ENCODE assay signal across 1 cellular context in the genomic region with DNA sequence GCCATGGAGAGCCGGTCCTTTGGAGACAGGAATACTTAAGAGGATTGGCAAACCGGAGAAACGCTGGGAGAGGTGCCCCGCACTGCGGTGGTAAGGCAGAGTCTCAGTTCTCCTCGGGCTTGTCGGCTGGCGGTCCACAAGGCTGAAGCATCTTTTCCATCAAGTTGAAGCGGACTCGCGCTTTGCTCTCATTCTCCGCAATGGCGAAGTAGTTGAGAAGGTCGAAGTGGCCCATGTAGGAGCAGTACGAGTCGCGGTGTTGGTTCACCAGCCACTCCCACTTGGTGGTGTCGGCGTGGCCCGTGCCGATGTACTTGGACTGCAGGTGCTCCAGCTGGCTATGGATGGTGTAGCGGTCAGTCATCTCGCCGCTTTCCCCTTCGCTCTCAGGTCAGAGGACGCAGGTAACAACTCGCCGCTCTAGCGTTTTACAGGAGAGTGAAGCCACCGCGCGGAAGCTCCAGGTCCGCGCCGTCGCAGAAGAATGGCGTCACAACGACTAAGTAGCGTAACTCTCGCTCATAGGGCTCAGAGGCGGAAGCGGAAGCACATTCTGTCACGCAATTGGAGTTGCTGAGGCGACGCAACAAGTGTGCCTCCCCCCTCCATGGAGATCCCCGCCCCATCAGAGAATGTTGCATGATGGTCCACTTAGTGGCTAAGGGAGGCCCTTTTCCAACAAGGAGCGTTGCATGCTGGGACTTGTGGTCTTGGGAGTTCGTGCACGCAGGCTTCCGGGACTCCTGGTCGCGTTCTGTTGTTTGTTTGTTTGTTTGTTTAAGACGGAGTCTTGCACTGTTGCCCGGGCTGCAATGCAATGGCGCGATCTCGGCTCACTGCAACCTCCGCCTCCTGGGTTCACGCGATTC.
TF ChIP-seq lines count a peak whose summit lies in the region.

A gene (minus strand): TSS at position 440 of the 869 bp plus-strand sequence. CDS start 76 bp downstream, at position 364.

TF ChIP-seq in K562, 482 proteins besides CTCF, POLR2A, EP300 and RAD21 (continued from another document and continues in another):
- TF ChIP-seq NRF1 (conservative IDR thresholded peaks at IDR 0.05 in 1 of 2, IDR thresholded peaks at IDR 0.05 in 1 of 2) (peak; percentile 72 to 80), RBM34 (IDR thresholded peaks at IDR 0.05; ENCODE audit: borderline replicate concordance, insufficient read depth, low read length) (no peak), ZBTB1 (CRISPR knock-in tag; IDR thresholded peaks at IDR 0.05; ENCODE audit: borderline replicate concordance, low read depth) (no peak), CBX3 (IDR thresholded peaks at IDR 0.05; ENCODE audit: borderline replicate concordance in 1 of 2, low read length in 2 of 2) (peak in 1 of 2 experiments; percentile 64; a peak in 1 of 3 replicates), HNRNPLL (IDR thresholded peaks at IDR 0.05; ENCODE audit: low read depth, low read length, poor library complexity, severe bottlenecking) (peak; percentile 95), EHMT2 (IDR thresholded peaks at IDR 0.05) (no peak), PRPF4 (IDR thresholded peaks at IDR 0.05; ENCODE audit: insufficient read depth, low read depth, low read length, poor library complexity, severe bottlenecking) (no peak), ZNF431 (CRISPR knock-in tag; IDR thresholded peaks at IDR 0.05) (no peak), COPS2 (conservative IDR thresholded peaks at IDR 0.05) (no peak), PML (IDR thresholded peaks at IDR 0.05; ENCODE audit: low read length) (peak; percentile 84), SIN3B (IDR thresholded peaks at IDR 0.05; ENCODE audit: low read depth) (peak; percentile 96), SMARCA5 (IDR thresholded peaks at IDR 0.05) (no peak), ERF (CRISPR knock-in tag; IDR thresholded peaks at IDR 0.05) (0 out of 2 replicates have a peak, but pooled peaks have one; percentile 40), NBN (IDR thresholded peaks at IDR 0.05; ENCODE audit: low read depth) (peak; percentile 93; the same call in 1 of the 2 replicates), C11orf30 (IDR thresholded peaks at IDR 0.05; ENCODE audit: low read depth) (peak; percentile 99), POLR2G (IDR thresholded peaks at IDR 0.05; ENCODE audit: low read depth, low read length) (peak; percentile 94), PHTF2 (CRISPR knock-in tag; IDR thresholded peaks at IDR 0.05) (no peak), KDM4B (IDR thresholded peaks at IDR 0.05; ENCODE audit: borderline replicate concordance in 2 of 2, low read depth in 1 of 2) (peak in 1 of 2 experiments; percentile 89; a peak in 1 of 4 replicates), MAFF (IDR thresholded peaks at IDR 0.05; ENCODE audit: low read length) (no peak), SRSF7 (optimal IDR thresholded peaks at IDR 0.05; ENCODE audit: low read depth, low read length) (no peak), SREBF2 (CRISPR knock-in tag; IDR thresholded peaks at IDR 0.05) (no peak), PPARD (CRISPR knock-in tag; IDR thresholded peaks at IDR 0.05) (no peak), NR3C1 (CRISPR knock-in tag; IDR thresholded peaks at IDR 0.05) (no peak), JUND (IDR thresholded peaks at IDR 0.05; ENCODE audit: borderline replicate concordance, low read depth, low read length) (peak; percentile 77), JUND (tag; IDR thresholded peaks at IDR 0.05; ENCODE audit: borderline replicate concordance, low read depth, low read length) (no peak; the same call in 1 of the 3 replicates), POLR2H (tag; IDR thresholded peaks at IDR 0.05; ENCODE audit: low read depth) (peak; percentile 82), FOXA3 (CRISPR knock-in tag; conservative IDR thresholded peaks at IDR 0.05 in 1 of 2, IDR thresholded peaks at IDR 0.05 in 1 of 2) (peak; percentile 83 to 92), FOXM1 (IDR thresholded peaks at IDR 0.05; ENCODE audit: low read depth) (peak; percentile 60), FOXM1 (CRISPR knock-in tag; IDR thresholded peaks at IDR 0.05; ENCODE audit: low read depth) (peak; percentile 92; the same call in 1 of the 2 replicates), DPF2 (IDR thresholded peaks at IDR 0.05) (no peak), EP400 (IDR thresholded peaks at IDR 0.05) (peak; percentile 97), GATAD2B (IDR thresholded peaks at IDR 0.05; ENCODE audit: borderline replicate concordance) (peak; percentile 87), ARID2 (IDR thresholded peaks at IDR 0.05) (no peak), TEAD4 (IDR thresholded peaks at IDR 0.05; ENCODE audit: low read length) (no peak), TEAD4 (CRISPR knock-in tag; IDR thresholded peaks at IDR 0.05; ENCODE audit: borderline replicate concordance) (no peak), U2AF2 (optimal IDR thresholded peaks at IDR 0.05; ENCODE audit: low read depth, low read length) (no peak), MAFG (tag; conservative IDR thresholded peaks at IDR 0.05) (no peak), FOSL1 (tag; conservative IDR thresholded peaks at IDR 0.05) (no peak), GABPB1 (CRISPR knock-in tag; IDR thresholded peaks at IDR 0.05) (peak; percentile 96), SIX5 (IDR thresholded peaks at IDR 0.05; ENCODE audit: borderline replicate concordance in 1 of 2, insufficient read depth in 1 of 2, low read depth in 1 of 2, low read length in 2 of 2) (peak; percentile 73 to 77; a peak in 3 of 4 replicates), NCOA4 (IDR thresholded peaks at IDR 0.05; ENCODE audit: partially characterized antibody) (no peak), SPI1 (IDR thresholded peaks at IDR 0.05; ENCODE audit: borderline replicate concordance, low read depth, low read length) (0 out of 2 replicates have a peak, but pooled peaks have one; percentile 17), NELFE (IDR thresholded peaks at IDR 0.05; ENCODE audit: insufficient read depth, insufficient read length) (no peak)
- TF ChIP-seq, protein P1, sequence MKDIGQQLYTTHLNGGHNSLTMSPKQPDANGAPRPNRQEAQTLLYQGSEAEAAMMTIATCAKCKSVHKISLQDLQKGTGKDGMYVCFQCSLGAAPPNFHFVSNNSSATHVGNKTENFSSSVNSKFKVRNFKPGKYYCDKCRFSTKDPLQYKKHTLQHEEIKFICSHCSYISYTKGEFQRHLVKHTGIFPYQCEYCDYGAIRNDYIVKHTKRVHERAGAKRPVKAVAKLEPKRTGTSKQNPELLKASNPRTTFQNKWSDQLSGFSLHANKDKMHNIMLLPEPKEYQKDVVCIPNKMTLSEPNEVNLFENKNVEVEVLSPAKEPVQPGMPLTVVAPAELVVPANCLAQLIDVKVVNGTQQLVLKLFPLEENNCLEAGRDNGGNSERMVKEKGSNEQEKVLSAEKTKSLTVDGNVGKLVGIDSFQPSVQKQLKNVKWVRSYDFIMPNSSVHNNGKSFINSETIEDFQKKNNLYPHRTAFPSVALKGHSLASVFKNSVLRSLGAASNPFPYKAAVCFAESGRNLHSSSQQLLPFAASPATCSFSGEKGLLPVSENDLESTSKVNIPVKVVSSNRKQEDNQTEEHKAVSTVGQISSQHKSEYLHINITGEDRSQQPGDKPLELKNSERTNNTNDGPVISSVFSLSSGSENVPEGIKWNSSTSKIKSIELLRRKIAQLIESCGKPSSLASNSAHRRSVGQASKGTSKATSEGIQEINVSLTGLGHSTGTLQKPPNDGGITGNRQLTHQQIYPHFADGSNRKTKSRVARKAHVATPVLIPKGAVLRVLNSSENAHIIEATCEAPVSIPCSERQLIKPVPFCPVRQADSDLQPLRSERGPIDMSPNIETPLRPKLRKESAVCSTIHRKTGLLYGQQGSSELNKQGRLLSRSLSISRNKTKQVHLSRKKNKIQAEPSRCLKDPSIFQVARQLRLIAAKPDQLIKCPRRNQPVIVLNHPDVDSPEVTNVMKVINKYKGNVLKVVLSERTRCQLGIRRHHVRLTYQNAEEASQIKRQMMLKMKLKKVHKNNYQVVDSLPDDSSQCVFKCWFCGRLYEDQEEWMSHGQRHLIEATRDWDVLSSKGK (CRISPR knock-in tag; IDR thresholded peaks at IDR 0.05): no peak
- TF ChIP-seq, protein P2, sequence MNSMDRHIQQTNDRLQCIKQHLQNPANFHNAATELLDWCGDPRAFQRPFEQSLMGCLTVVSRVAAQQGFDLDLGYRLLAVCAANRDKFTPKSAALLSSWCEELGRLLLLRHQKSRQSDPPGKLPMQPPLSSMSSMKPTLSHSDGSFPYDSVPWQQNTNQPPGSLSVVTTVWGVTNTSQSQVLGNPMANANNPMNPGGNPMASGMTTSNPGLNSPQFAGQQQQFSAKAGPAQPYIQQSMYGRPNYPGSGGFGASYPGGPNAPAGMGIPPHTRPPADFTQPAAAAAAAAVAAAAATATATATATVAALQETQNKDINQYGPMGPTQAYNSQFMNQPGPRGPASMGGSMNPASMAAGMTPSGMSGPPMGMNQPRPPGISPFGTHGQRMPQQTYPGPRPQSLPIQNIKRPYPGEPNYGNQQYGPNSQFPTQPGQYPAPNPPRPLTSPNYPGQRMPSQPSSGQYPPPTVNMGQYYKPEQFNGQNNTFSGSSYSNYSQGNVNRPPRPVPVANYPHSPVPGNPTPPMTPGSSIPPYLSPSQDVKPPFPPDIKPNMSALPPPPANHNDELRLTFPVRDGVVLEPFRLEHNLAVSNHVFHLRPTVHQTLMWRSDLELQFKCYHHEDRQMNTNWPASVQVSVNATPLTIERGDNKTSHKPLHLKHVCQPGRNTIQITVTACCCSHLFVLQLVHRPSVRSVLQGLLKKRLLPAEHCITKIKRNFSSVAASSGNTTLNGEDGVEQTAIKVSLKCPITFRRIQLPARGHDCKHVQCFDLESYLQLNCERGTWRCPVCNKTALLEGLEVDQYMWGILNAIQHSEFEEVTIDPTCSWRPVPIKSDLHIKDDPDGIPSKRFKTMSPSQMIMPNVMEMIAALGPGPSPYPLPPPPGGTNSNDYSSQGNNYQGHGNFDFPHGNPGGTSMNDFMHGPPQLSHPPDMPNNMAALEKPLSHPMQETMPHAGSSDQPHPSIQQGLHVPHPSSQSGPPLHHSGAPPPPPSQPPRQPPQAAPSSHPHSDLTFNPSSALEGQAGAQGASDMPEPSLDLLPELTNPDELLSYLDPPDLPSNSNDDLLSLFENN (IDR thresholded peaks at IDR 0.05; ENCODE audit: low read depth in 2 of 2, low read length in 2 of 2): no peak
- TF ChIP-seq, protein P3, sequence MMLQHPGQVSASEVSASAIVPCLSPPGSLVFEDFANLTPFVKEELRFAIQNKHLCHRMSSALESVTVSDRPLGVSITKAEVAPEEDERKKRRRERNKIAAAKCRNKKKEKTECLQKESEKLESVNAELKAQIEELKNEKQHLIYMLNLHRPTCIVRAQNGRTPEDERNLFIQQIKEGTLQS (IDR thresholded peaks at IDR 0.05): 0 out of 2 replicates have a peak, but pooled peaks have one; percentile 38
- TF ChIP-seq, protein P3 (CRISPR knock-in tag; conservative IDR thresholded peaks at IDR 0.05): peak; percentile 72
- TF ChIP-seq, protein P4, sequence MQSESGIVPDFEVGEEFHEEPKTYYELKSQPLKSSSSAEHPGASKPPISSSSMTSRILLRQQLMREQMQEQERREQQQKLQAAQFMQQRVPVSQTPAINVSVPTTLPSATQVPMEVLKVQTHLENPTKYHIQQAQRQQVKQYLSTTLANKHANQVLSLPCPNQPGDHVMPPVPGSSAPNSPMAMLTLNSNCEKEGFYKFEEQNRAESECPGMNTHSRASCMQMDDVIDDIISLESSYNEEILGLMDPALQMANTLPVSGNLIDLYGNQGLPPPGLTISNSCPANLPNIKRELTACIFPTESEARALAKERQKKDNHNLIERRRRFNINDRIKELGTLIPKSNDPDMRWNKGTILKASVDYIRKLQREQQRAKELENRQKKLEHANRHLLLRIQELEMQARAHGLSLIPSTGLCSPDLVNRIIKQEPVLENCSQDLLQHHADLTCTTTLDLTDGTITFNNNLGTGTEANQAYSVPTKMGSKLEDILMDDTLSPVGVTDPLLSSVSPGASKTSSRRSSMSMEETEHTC (IDR thresholded peaks at IDR 0.05): no peak
- TF ChIP-seq, protein P5, sequence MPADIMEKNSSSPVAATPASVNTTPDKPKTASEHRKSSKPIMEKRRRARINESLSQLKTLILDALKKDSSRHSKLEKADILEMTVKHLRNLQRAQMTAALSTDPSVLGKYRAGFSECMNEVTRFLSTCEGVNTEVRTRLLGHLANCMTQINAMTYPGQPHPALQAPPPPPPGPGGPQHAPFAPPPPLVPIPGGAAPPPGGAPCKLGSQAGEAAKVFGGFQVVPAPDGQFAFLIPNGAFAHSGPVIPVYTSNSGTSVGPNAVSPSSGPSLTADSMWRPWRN (IDR thresholded peaks at IDR 0.05; ENCODE audit: low read depth): no peak
- TF ChIP-seq, protein P6, sequence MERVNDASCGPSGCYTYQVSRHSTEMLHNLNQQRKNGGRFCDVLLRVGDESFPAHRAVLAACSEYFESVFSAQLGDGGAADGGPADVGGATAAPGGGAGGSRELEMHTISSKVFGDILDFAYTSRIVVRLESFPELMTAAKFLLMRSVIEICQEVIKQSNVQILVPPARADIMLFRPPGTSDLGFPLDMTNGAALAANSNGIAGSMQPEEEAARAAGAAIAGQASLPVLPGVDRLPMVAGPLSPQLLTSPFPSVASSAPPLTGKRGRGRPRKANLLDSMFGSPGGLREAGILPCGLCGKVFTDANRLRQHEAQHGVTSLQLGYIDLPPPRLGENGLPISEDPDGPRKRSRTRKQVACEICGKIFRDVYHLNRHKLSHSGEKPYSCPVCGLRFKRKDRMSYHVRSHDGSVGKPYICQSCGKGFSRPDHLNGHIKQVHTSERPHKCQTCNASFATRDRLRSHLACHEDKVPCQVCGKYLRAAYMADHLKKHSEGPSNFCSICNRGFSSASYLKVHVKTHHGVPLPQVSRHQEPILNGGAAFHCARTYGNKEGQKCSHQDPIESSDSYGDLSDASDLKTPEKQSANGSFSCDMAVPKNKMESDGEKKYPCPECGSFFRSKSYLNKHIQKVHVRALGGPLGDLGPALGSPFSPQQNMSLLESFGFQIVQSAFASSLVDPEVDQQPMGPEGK (CRISPR knock-in tag; IDR thresholded peaks at IDR 0.05; ENCODE audit: borderline replicate concordance): no peak
- TF ChIP-seq, protein P7, sequence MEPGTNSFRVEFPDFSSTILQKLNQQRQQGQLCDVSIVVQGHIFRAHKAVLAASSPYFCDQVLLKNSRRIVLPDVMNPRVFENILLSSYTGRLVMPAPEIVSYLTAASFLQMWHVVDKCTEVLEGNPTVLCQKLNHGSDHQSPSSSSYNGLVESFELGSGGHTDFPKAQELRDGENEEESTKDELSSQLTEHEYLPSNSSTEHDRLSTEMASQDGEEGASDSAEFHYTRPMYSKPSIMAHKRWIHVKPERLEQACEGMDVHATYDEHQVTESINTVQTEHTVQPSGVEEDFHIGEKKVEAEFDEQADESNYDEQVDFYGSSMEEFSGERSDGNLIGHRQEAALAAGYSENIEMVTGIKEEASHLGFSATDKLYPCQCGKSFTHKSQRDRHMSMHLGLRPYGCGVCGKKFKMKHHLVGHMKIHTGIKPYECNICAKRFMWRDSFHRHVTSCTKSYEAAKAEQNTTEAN (CRISPR knock-in tag; IDR thresholded peaks at IDR 0.05): no peak
- TF ChIP-seq, protein P8, sequence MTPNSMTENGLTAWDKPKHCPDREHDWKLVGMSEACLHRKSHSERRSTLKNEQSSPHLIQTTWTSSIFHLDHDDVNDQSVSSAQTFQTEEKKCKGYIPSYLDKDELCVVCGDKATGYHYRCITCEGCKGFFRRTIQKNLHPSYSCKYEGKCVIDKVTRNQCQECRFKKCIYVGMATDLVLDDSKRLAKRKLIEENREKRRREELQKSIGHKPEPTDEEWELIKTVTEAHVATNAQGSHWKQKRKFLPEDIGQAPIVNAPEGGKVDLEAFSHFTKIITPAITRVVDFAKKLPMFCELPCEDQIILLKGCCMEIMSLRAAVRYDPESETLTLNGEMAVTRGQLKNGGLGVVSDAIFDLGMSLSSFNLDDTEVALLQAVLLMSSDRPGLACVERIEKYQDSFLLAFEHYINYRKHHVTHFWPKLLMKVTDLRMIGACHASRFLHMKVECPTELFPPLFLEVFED (CRISPR knock-in tag; conservative IDR thresholded peaks at IDR 0.05): 0 out of 2 replicates have a peak, but pooled peaks have one; percentile 37
